In genomic region chr3:9386501-9387321, GRCh38 we compare ENCODE assay signal across 14 cellular contexts. TPM values are rescaled to one million over a fixed set of nuclear protein-coding genes. Genes with fewer than 3 reads are reported as not detected.
DNase-seq lines count a peak whose midpoint lies in the region; ATAC-seq and TF ChIP-seq lines count a peak whose summit lies in the region.
"Had no signal": no experiment of that assay in that cellular context is flagged by ENCODE, and none has a peak within 500 bp of the region (broad histone marks: within the 10 kb centered on the region; RNA-seq: fewer than 3 reads in every experiment).

No MANE protein-coding gene starts in this region.

- WGBS in SK-N-SH (ENCODE audit: low lambda C conversion rate), result 45% methylated on average over 1 of the region's 1 CpG

- H3K9me3 ChIP-seq in SK-N-SH, result no peaks in the 10 kb centered on the region
- H3K9me3 ChIP-seq: heart right ventricle, mucosa of descending colon, tibial nerve had no signal

- H3K4me3 Mint-ChIP-seq in HFFc6, result no peak overlapping the region
- H3K4me3 Mint-ChIP-seq in activated naive CD8-positive, alpha-beta T cell treated with anti-CD3 and anti-CD28 coated beads for 36 hours, result no peak overlapping the region
- no peak overlapping the region for H3K4me3 Mint-ChIP-seq in natural killer cell

- no peaks in the 10 kb centered on the region for H3K27me3 ChIP-seq in SK-N-SH (ENCODE audit: insufficient read depth)
- H3K27me3 ChIP-seq: heart right ventricle, tibial nerve had no signal

- TF ChIP-seq CTCF in SK-N-SH (IDR thresholded peaks at IDR 0.05), result no peak
- no peak for TF ChIP-seq CTCF in HFFc6 (IDR thresholded peaks at IDR 0.05)
- no peak for TF ChIP-seq CTCF in natural killer cell (IDR thresholded peaks at IDR 0.05)

- H3K36me3 ChIP-seq in SK-N-SH (replicated peaks in 1 of 2; ENCODE audit: control insufficient read depth in 1 of 2, insufficient read depth in 2 of 2, low read length in 1 of 2), result peaks cover 83 to 86% of the 10 kb centered on the region in 2 experiments

- H3F3A ChIP-seq in SK-N-SH (replicated peaks; ENCODE audit: insufficient read depth), result peaks cover 62% of the 10 kb centered on the region

- H3K9ac ChIP-seq in SK-N-SH, result no peak overlapping the region

- no peak overlapping the region for H3K4me3 ChIP-seq in SK-N-SH (ENCODE audit: low read depth in 2 of 2, low read length in 1 of 2)
- H3K4me3 ChIP-seq: heart right ventricle, mucosa of descending colon, tibial nerve had no signal

- TF ChIP-seq EP300 in SK-N-SH (IDR thresholded peaks at IDR 0.05; ENCODE audit: borderline replicate concordance in 1 of 2, low read depth in 1 of 2, low read length in 1 of 2), result no peak

- H4K20me1 ChIP-seq in SK-N-SH (ENCODE audit: insufficient read depth), result peaks cover 17% of the 10 kb centered on the region

- peaks cover 2% of the 10 kb centered on the region; the same call in 1 of the 2 replicates for H3K27me3 Mint-ChIP-seq in HFFc6 (ENCODE audit: insufficient read depth)
- no peaks in the 10 kb centered on the region for H3K27me3 Mint-ChIP-seq in activated naive CD8-positive, alpha-beta T cell treated with anti-CD3 and anti-CD28 coated beads for 36 hours
- H3K27me3 Mint-ChIP-seq in natural killer cell (ENCODE audit: low read depth in 2 of 2), result no peaks in the 10 kb centered on the region

- H3K9me2 ChIP-seq in SK-N-SH, result no peaks in the 10 kb centered on the region

- H3K9me3 Mint-ChIP-seq in HFFc6, result no peaks in the 10 kb centered on the region
- H3K9me3 Mint-ChIP-seq in activated naive CD8-positive, alpha-beta T cell treated with anti-CD3 and anti-CD28 coated beads for 36 hours, result no peaks in the 10 kb centered on the region
- H3K9me3 Mint-ChIP-seq in natural killer cell, result no peaks in the 10 kb centered on the region

- H3K4me1 ChIP-seq in SK-N-SH (ENCODE audit: control insufficient read depth in 1 of 2, insufficient read depth in 2 of 2, low read depth in 1 of 2, low read length in 1 of 2), result no peaks in the 10 kb centered on the region; a peak in 1 of 4 replicates

- DNase-seq in SK-N-SH (no peak), HFFc6 (no peak), natural killer cell (no peak), NCI-H1417 (lab: John Stamatoyannopoulos, UW) (no peak), NCI-H1092 treated with DMSO at 0.1 percent for 48 hours (lab: John Stamatoyannopoulos, UW) (no peak)
- no peak for DNase-seq in activated naive CD8-positive, alpha-beta T cell treated with anti-CD3 and anti-CD28 coated beads for 36 hours
- DNase-seq: 8988T; activated CD8-positive, alpha-beta memory T cell treated with anti-CD3 and anti-CD28 coated beads for 24 hours; heart right ventricle; mucosa of descending colon; NCI-H82 had no signal

- POLR2A ChIA-PET in SK-N-SH (lab: Yijun Ruan, JAX), result interaction anchor here (1.4 kb wide), 1 partner anchor 23 kb away, joined by 5 read pairs; the partner anchor contains the start of gene THUMPD3

- peaks cover 32% of the 10 kb centered on the region for H3K4me1 Mint-ChIP-seq in HFFc6 (ENCODE audit: low read depth)
- H3K4me1 Mint-ChIP-seq in activated naive CD8-positive, alpha-beta T cell treated with anti-CD3 and anti-CD28 coated beads for 36 hours, result peaks cover 35% of the 10 kb centered on the region
- H3K4me1 Mint-ChIP-seq in natural killer cell, result peaks cover 13 to 20% of the 10 kb centered on the region in 2 donors

- CTCF ChIA-PET in SK-N-SH (lab: Yijun Ruan, JAX), result no interaction called here

- peaks cover 46% of the 10 kb centered on the region for H3K36me3 Mint-ChIP-seq in HFFc6 (ENCODE audit: low read depth)
- H3K36me3 Mint-ChIP-seq in activated naive CD8-positive, alpha-beta T cell treated with anti-CD3 and anti-CD28 coated beads for 36 hours, result peaks cover 43% of the 10 kb centered on the region
- H3K36me3 Mint-ChIP-seq in natural killer cell, result peaks cover 17% of the 10 kb centered on the region

- no peak overlapping the region for H2AFZ ChIP-seq in SK-N-SH (ENCODE audit: low read depth)

- no peak overlapping the region for H3K4me2 ChIP-seq in SK-N-SH

- H3K27ac Mint-ChIP-seq in HFFc6 (peak overlapping the region; percentile 81), natural killer cell (peak overlapping the region; percentile 57 to 79)
- H3K27ac Mint-ChIP-seq in activated naive CD8-positive, alpha-beta T cell treated with anti-CD3 and anti-CD28 coated beads for 36 hours, result peak overlapping the region; percentile 63

- no peak for TF ChIP-seq RAD21 in SK-N-SH (IDR thresholded peaks at IDR 0.05; ENCODE audit: low read length)

- ATAC-seq in SK-N-SH treated with all-trans-retinoic acid at 6 μM for 48 hours (no peak), natural killer cell (no peak), HG03039 (IDR thresholded peaks at IDR 0.05; ENCODE audit: unreplicated experiment) (no peak)
- ATAC-seq: heart right ventricle, mucosa of descending colon had no signal

- H3K79me2 ChIP-seq in SK-N-SH (ENCODE audit: insufficient read depth), result peaks cover 55% of the 10 kb centered on the region

- intact Hi-C loops in natural killer cell (cut with micrococcal nuclease), result no loop called here

- peak overlapping the region; percentile 9 to 24; a peak in 3 of 4 replicates for H3K27ac ChIP-seq in SK-N-SH (ENCODE audit: low read depth in 2 of 2, low read length in 1 of 2)
- H3K27ac ChIP-seq: tibial nerve had no signal

TF ChIP-seq in SK-N-SH, 30 proteins besides CTCF, POLR2A, EP300 and RAD21:
- TF ChIP-seq SMC3 (IDR thresholded peaks at IDR 0.05; ENCODE audit: low read depth, low read length), result no peak
- TF ChIP-seq EZH2phosphoT487 (IDR thresholded peaks at IDR 0.05; ENCODE audit: borderline replicate concordance, low read depth), result no peak
- no peak for TF ChIP-seq FOXJ3 (CRISPR knock-in tag; IDR thresholded peaks at IDR 0.05)
- TF ChIP-seq FOSL2 (IDR thresholded peaks at IDR 0.05; ENCODE audit: borderline replicate concordance, low read depth), result no peak
- no peak for TF ChIP-seq JUND (IDR thresholded peaks at IDR 0.05)

TF ChIP-seq in SK-N-SH treated with all-trans-retinoic acid at 6 μM for 48 hours, 23 proteins besides CTCF, POLR2A, EP300 and RAD21:
- TF ChIP-seq ZFP30 (CRISPR knock-in tag; IDR thresholded peaks at IDR 0.05), result no peak
- no peak for TF ChIP-seq TOX (CRISPR knock-in tag; IDR thresholded peaks at IDR 0.05; ENCODE audit: borderline replicate concordance)

RNA-seq across cellular contexts. Expression of gene SETD5, which starts 10.7 kb away (rescaled TPM):
- polyA plus RNA-seq in SK-N-SH (2012; rRNA removed), result 32.3 and 39.5 TPM in 2 replicates
- 29.8 and 30.6 TPM in 2 replicates for polyA plus RNA-seq in SK-N-SH (2012; cell fraction: cytosol; rRNA removed)
- polyA plus RNA-seq in SK-N-SH (2012; cell fraction: nucleus; rRNA removed), result 105 and 136 TPM in 2 replicates
- 10 to 100 TPM; 62.0 to 74.6 (median 67.4) TPM for total RNA-seq in HFFc6 (2021; fragmentation: NEBNext Ultra II Directional; extraction: Animal tissue kit (Norgen Biotek cat#: 25700))
- 100 to 1,000 TPM; 104 to 112 TPM for total RNA-seq in activated naive CD8-positive, alpha-beta T cell treated with anti-CD3 and anti-CD28 coated beads for 36 hours
- total RNA-seq in natural killer cell, result 100 to 1,000 TPM; 106 to 154 (median 140) TPM

RNA-seq across cellular contexts. Expression of gene THUMPD3, which starts 23.9 kb away (rescaled TPM):
- 27.1 and 34.2 TPM in 2 replicates for polyA plus RNA-seq in SK-N-SH (2012; rRNA removed)
- polyA plus RNA-seq in SK-N-SH (2012; cell fraction: cytosol; rRNA removed), result 39.1 and 41.2 TPM in 2 replicates
- 19.1 and 30.7 TPM in 2 replicates for polyA plus RNA-seq in SK-N-SH (2012; cell fraction: nucleus; rRNA removed)
- total RNA-seq in HFFc6 (2021; fragmentation: NEBNext Ultra II Directional; extraction: Animal tissue kit (Norgen Biotek cat#: 25700)), result 10 to 100 TPM; 46.3 to 59.2 (median 51.9) TPM
- 10 to 100 TPM; 62.5 to 63.8 TPM for total RNA-seq in activated naive CD8-positive, alpha-beta T cell treated with anti-CD3 and anti-CD28 coated beads for 36 hours
- 10 to 100 TPM; 44.0 to 48.8 (median 46.3) TPM for total RNA-seq in natural killer cell
